10 cellular contexts compared by ENCODE assay signal in genomic region chr1:7549693-7550161, GRCh38.
DNase-seq lines count a peak whose midpoint lies in the region; ATAC-seq and TF ChIP-seq lines count a peak whose summit lies in the region.
"Had no signal": no experiment of that assay in that cellular context is flagged by ENCODE, and none has a peak within 500 bp of the region (broad histone marks: within the 10 kb centered on the region; RNA-seq: fewer than 3 reads in every experiment).

No MANE protein-coding gene starts in this region.

- H3K4me3 ChIP-seq in breast epithelium (no peak overlapping the region), upper lobe of left lung (no peak overlapping the region), testis (no peak overlapping the region), dorsolateral prefrontal cortex (no peak overlapping the region)

- no peaks in the 10 kb centered on the region for H3K27me3 Mint-ChIP-seq in MCF 10A (ENCODE audit: insufficient read depth, unreplicated experiment)
- peaks cover 14% of the 10 kb centered on the region for H3K27me3 Mint-ChIP-seq in activated CD8-positive, alpha-beta T cell treated with anti-CD3 and anti-CD28 coated beads for 36 hours

- H3K27me3 ChIP-seq in breast epithelium (no peaks in the 10 kb centered on the region), upper lobe of left lung (no peaks in the 10 kb centered on the region), testis (no peaks in the 10 kb centered on the region), dorsolateral prefrontal cortex (no peaks in the 10 kb centered on the region)

- H3K36me3 ChIP-seq in breast epithelium: no peaks in the 10 kb centered on the region
- no peaks in the 10 kb centered on the region for H3K36me3 ChIP-seq in upper lobe of left lung
- no peaks in the 10 kb centered on the region for H3K36me3 ChIP-seq in testis (ENCODE audit: low read depth, missing control alignments)

- H3K4me1 ChIP-seq in breast epithelium: peaks cover 0 to 5% of the 10 kb centered on the region in 2 donors
- peaks cover 17 to 39% (median 26%) of the 10 kb centered on the region in 4 donors for H3K4me1 ChIP-seq in upper lobe of left lung
- peaks cover 26% of the 10 kb centered on the region for H3K4me1 ChIP-seq in testis

- H3K9me3 Mint-ChIP-seq in MCF 10A (ENCODE audit: unreplicated experiment): no peaks in the 10 kb centered on the region
- H3K9me3 Mint-ChIP-seq in activated CD8-positive, alpha-beta T cell treated with anti-CD3 and anti-CD28 coated beads for 36 hours: no peaks in the 10 kb centered on the region
- H3K9me3 Mint-ChIP-seq: CD4-positive, alpha-beta T cell had no signal

- peaks cover 20% of the 10 kb centered on the region for H3K4me1 Mint-ChIP-seq in MCF 10A (ENCODE audit: insufficient read depth, unreplicated experiment)
- H3K4me1 Mint-ChIP-seq in activated CD8-positive, alpha-beta T cell treated with anti-CD3 and anti-CD28 coated beads for 36 hours (ENCODE audit: low read depth): peaks cover 17% of the 10 kb centered on the region

- H3K27ac Mint-ChIP-seq in MCF 10A (ENCODE audit: low read depth, unreplicated experiment): peak overlapping the region; percentile 98
- peak overlapping the region; percentile 93 for H3K27ac Mint-ChIP-seq in activated CD8-positive, alpha-beta T cell treated with anti-CD3 and anti-CD28 coated beads for 36 hours
- H3K27ac Mint-ChIP-seq: CD4-positive, alpha-beta T cell had no signal

- TF ChIP-seq EP300 in upper lobe of left lung (IDR thresholded peaks at IDR 0.05): no peak

- H3K27ac ChIP-seq in breast epithelium: peak overlapping the region in 1 of 2 donors; percentile 12
- peak overlapping the region in 3 of 4 donors; percentile 13 to 54 (median 49) for H3K27ac ChIP-seq in upper lobe of left lung
- no peak overlapping the region for H3K27ac ChIP-seq in testis
- no peak overlapping the region for H3K27ac ChIP-seq in dorsolateral prefrontal cortex

- 38 to 48% methylated on average over 4 of the region's 4 CpGs for WGBS in upper lobe of left lung, 2 donors
- 65 to 69% methylated on average over 4 of the region's 4 CpGs for WGBS in testis, 2 donors

- BruUV-seq in MCF 10A (replicated peaks; lab: Mats Ljungman, UMichigan): no TSS peak

- H3K4me3 Mint-ChIP-seq in MCF 10A (ENCODE audit: unreplicated experiment): peak overlapping the region; percentile 55
- peak overlapping the region; percentile 1 for H3K4me3 Mint-ChIP-seq in activated CD8-positive, alpha-beta T cell treated with anti-CD3 and anti-CD28 coated beads for 36 hours
- H3K4me3 Mint-ChIP-seq: CD4-positive, alpha-beta T cell had no signal

- TF ChIP-seq POLR2A in breast epithelium (IDR thresholded peaks at IDR 0.05): no peak
- TF ChIP-seq POLR2A in upper lobe of left lung (IDR thresholded peaks at IDR 0.05): no peak
- TF ChIP-seq POLR2A in testis (IDR thresholded peaks at IDR 0.05): no peak

- CTCF ChIA-PET in MCF 10A (lab: Yijun Ruan, JAX): interaction anchor here (0.8 to 1.3 kb wide), 2 partner anchors 10 to 507 kb away, joined by 3 read pairs; no protein-coding TSS in a partner anchor
- CTCF ChIA-PET in activated CD8-positive, alpha-beta T cell treated with anti-CD3 and anti-CD28 coated beads for 36 hours (lab: Charles Lee): no interaction called here

- TF ChIP-seq CTCF in MCF 10A (IDR thresholded peaks at IDR 0.05; ENCODE audit: unreplicated experiment): no peak
- TF ChIP-seq CTCF in breast epithelium (IDR thresholded peaks at IDR 0.05): no peak
- TF ChIP-seq CTCF in activated CD8-positive, alpha-beta T cell treated with anti-CD3 and anti-CD28 coated beads for 36 hours (IDR thresholded peaks at IDR 0.05): no peak
- no peak for TF ChIP-seq CTCF in upper lobe of left lung (IDR thresholded peaks at IDR 0.05)
- TF ChIP-seq CTCF in testis (IDR thresholded peaks at IDR 0.05): no peak
- no peak for TF ChIP-seq CTCF in dorsolateral prefrontal cortex (IDR thresholded peaks at IDR 0.05 in 54 of 56, conservative IDR thresholded peaks at IDR 0.05 in 2 of 56; ENCODE audit: low read depth in 1 of 56, partially characterized antibody in 56 of 56)

- H3K9me3 ChIP-seq in breast epithelium (no peaks in the 10 kb centered on the region), upper lobe of left lung (no peaks in the 10 kb centered on the region), testis (no peaks in the 10 kb centered on the region)

- POLR2A ChIA-PET in MCF 10A (lab: Yijun Ruan, JAX): interaction anchor here (0.7 to 1.4 kb wide), 5 partner anchors 11 to 268 kb away, joined by 3 to 4 read pairs (median 3); no protein-coding TSS in a partner anchor
- POLR2A ChIA-PET in activated CD8-positive, alpha-beta T cell treated with anti-CD3 and anti-CD28 coated beads for 36 hours (lab: Charles Lee): no interaction called here

- intact Hi-C loops in MCF 10A (cut with micrococcal nuclease) (no loop called here), breast epithelium (cut with DNase I; ENCODE audit: low total_unique reads) (no loop called here), testis (cut with DNase I; ENCODE audit: low total_unique reads) (no loop called here), dorsolateral prefrontal cortex (cut with DNase I) (no loop called here)
- intact Hi-C loops in activated CD8-positive, alpha-beta T cell treated with anti-CD3 and anti-CD28 coated beads for 36 hours (cut with micrococcal nuclease): no loop called here

- no peaks in the 10 kb centered on the region for H3K36me3 Mint-ChIP-seq in MCF 10A (ENCODE audit: insufficient read depth, unreplicated experiment)
- no peaks in the 10 kb centered on the region for H3K36me3 Mint-ChIP-seq in activated CD8-positive, alpha-beta T cell treated with anti-CD3 and anti-CD28 coated beads for 36 hours (ENCODE audit: low read depth)

- peak; percentile 78 for DNase-seq in MCF 10A (ENCODE audit: unreplicated experiment)
- DNase-seq in breast epithelium (ENCODE audit: low spot score in 2 of 2): no peak
- peak; percentile 71 for DNase-seq in activated CD8-positive, alpha-beta T cell treated with anti-CD3 and anti-CD28 coated beads for 36 hours
- DNase-seq in left kidney (ENCODE audit: low read depth, low spot score): peak; percentile 50
- no peak for DNase-seq in upper lobe of left lung
- DNase-seq in testis: no peak
- no peak for DNase-seq in dorsolateral prefrontal cortex
- DNase-seq in SHP77 treated with DMSO at 0.1 percent for 48 hours (lab: John Stamatoyannopoulos, UW): no peak
- DNase-seq: CD4-positive, alpha-beta T cell; NCI-H2029 treated with DMSO at 0.1 percent for 48 hours had no signal

- ATAC-seq in activated CD8-positive, alpha-beta T cell treated with anti-CD3 and anti-CD28 coated beads for 36 hours: peak; percentile 76
- ATAC-seq in upper lobe of left lung (ENCODE audit: low FRiP score in 2 of 2): no peak

Comparison
In these comparisons a context has a peak if more than half of its experiments do, and no peak if none do; other contexts are left out.
1. DNase-seq: peak in MCF 10A (single experiment), activated CD8-positive, alpha-beta T cell treated with anti-CD3 and anti-CD28 coated beads for 36 hours (single experiment) and left kidney (single experiment); none in breast epithelium (0 of 2), upper lobe of left lung (0 of 2), testis (single experiment), dorsolateral prefrontal cortex (0 of 10) and SHP77 treated with DMSO at 0.1 percent for 48 hours (single experiment).
2. H3K27ac ChIP-seq: peak in upper lobe of left lung (3 of 4); none in testis (0 of 2) and dorsolateral prefrontal cortex (0 of 59).